In the genomic region with DNA sequence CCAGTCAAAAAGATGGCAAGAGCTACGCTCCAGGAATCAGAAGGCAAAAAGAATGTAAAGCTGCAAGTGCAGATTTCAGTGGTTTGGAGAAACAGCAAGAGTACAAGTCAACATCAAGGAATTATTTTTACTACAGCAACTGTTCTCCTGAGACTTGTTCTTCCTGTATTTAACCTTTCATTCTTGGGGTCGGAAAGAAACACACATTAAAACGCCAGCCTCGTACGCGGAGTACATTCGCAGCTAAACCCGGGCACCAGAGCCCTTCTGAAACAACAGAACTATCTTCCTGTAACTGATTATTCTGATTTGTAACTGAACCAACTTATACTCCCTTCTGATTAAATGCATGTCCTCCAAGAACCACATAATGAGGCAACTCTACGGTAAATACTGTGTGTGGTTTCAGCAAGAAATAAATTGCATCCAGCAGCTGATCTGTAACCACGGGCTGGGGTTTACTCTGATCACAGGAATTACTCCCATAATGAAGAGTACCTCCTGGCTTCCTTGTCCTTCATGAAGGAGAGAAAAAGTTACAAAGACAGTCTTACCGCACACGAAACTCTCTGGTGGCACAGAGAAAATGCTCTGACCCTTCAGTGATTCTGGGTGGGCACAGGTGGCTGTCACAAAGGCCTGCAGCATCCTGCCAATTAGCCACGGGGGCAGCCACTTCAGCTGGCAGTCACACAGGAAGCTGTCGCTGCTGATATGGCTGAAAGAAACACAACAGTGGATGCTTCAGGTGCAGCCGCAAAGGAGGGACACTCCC, we compare ENCODE assay signal across 8 cellular contexts.
DNase-seq lines count a peak whose midpoint lies in the region; ATAC-seq lines count a peak whose summit lies in the region.

No MANE protein-coding gene starts in this region.

- H3K9me3 ChIP-seq in right cardiac atrium (ENCODE audit: control insufficient read depth, low read length), result no peaks in the 10 kb centered on the region

- H3K4me3 Mint-ChIP-seq in activated T-helper 1 cell treated with anti-CD3 and anti-CD28 coated beads, Interleukin-12 subunit alpha, Interleukin-12 subunit beta, Interleukin-2, Interleukin-4 antibody, amounts not matched to agents 30 ng/mL and 10 ng/mL and 1 ng/mL, durations not matched to agents 14 hours and 24 hours and 36 hours, result peak overlapping the region; percentile 1

- H3K27me3 Mint-ChIP-seq in activated T-helper 1 cell treated with anti-CD3 and anti-CD28 coated beads, Interleukin-12 subunit alpha, Interleukin-12 subunit beta, Interleukin-2, Interleukin-4 antibody, amounts not matched to agents 30 ng/mL and 10 ng/mL and 1 ng/mL, durations not matched to agents 14 hours and 24 hours and 36 hours (ENCODE audit: insufficient read depth), result no peaks in the 10 kb centered on the region

- peaks cover 51% of the 10 kb centered on the region for H3K36me3 Mint-ChIP-seq in activated T-helper 1 cell treated with anti-CD3 and anti-CD28 coated beads, Interleukin-12 subunit alpha, Interleukin-12 subunit beta, Interleukin-2, Interleukin-4 antibody, amounts not matched to agents 30 ng/mL and 10 ng/mL and 1 ng/mL, durations not matched to agents 14 hours and 24 hours and 36 hours (ENCODE audit: low read depth)

- H3K4me1 ChIP-seq in right cardiac atrium (ENCODE audit: control insufficient read depth, insufficient read depth, low read length), result peaks cover 8% of the 10 kb centered on the region

- H3K27ac ChIP-seq in right cardiac atrium (ENCODE audit: low read length) (no peak overlapping the region), temporal lobe (ENCODE audit: low read depth, low read length) (peak overlapping the region; percentile 9)

- H3K27ac Mint-ChIP-seq in activated T-helper 1 cell treated with anti-CD3 and anti-CD28 coated beads, Interleukin-12 subunit alpha, Interleukin-12 subunit beta, Interleukin-2, Interleukin-4 antibody, amounts not matched to agents 30 ng/mL and 10 ng/mL and 1 ng/mL, durations not matched to agents 14 hours and 24 hours and 36 hours, result peak overlapping the region; percentile 55

- peaks cover 43% of the 10 kb centered on the region for H3K4me1 Mint-ChIP-seq in activated T-helper 1 cell treated with anti-CD3 and anti-CD28 coated beads, Interleukin-12 subunit alpha, Interleukin-12 subunit beta, Interleukin-2, Interleukin-4 antibody, amounts not matched to agents 30 ng/mL and 10 ng/mL and 1 ng/mL, durations not matched to agents 14 hours and 24 hours and 36 hours (ENCODE audit: low read depth)

- H3K4me3 ChIP-seq in right cardiac atrium (ENCODE audit: low read length), result no peak overlapping the region

- no peaks in the 10 kb centered on the region for H3K9me3 Mint-ChIP-seq in activated T-helper 1 cell treated with anti-CD3 and anti-CD28 coated beads, Interleukin-12 subunit alpha, Interleukin-12 subunit beta, Interleukin-2, Interleukin-4 antibody, amounts not matched to agents 30 ng/mL and 10 ng/mL and 1 ng/mL, durations not matched to agents 14 hours and 24 hours and 36 hours

- WGBS in right cardiac atrium, result 54% methylated on average over 15 of the region's 15 CpGs

- H3K27me3 ChIP-seq in right cardiac atrium (ENCODE audit: control insufficient read depth, insufficient read depth), result no peaks in the 10 kb centered on the region

- ATAC-seq in HG03460 (IDR thresholded peaks at IDR 0.05; ENCODE audit: unreplicated experiment) (peak; percentile 92), right cardiac atrium (peak; percentile 53 to 63)

- intact Hi-C loops in activated T-helper 1 cell treated with anti-CD3 and anti-CD28 coated beads, Interleukin-12 subunit alpha, Interleukin-12 subunit beta, Interleukin-2, Interleukin-4 antibody, amounts not matched to agents 30 ng/mL and 10 ng/mL and 1 ng/mL, durations not matched to agents 14 hours and 24 hours and 36 hours (cut with micrococcal nuclease), result loop anchor here (5.0 kb wide), 1 partner anchor 424 kb away; no protein-coding TSS in a partner anchor
- intact Hi-C loops in right cardiac atrium (cut with DNase I), result no loop called here

- DNase-seq in NCI-H748 (lab: John Stamatoyannopoulos, UW; ENCODE audit: unreplicated experiment), result peak; percentile 49
- no peak for DNase-seq in NCI-H748 treated with DMSO at 0.1 percent for 48 hours (lab: John Stamatoyannopoulos, UW)
- DNase-seq in activated T-helper 1 cell treated with anti-CD3 and anti-CD28 coated beads, Interleukin-12 subunit alpha, Interleukin-12 subunit beta, Interleukin-2, Interleukin-4 antibody, amounts not matched to agents 30 ng/mL and 10 ng/mL and 1 ng/mL, durations not matched to agents 14 hours and 24 hours and 36 hours (ENCODE audit: low spot score), result peak; percentile 25
- no peak for DNase-seq in right cardiac atrium
- DNase-seq in NK-92 treated with Interleukin-12 subunit alpha and Interleukin-12 subunit beta, amount 100 ng/mL, for 24 hours (lab: John Stamatoyannopoulos, UW), result no peak
- no peak for DNase-seq in DMS 273 treated with DMSO at 0.1 percent for 48 hours (lab: John Stamatoyannopoulos, UW)

Comparison
In these comparisons a context has a peak if more than half of its experiments do, and no peak if none do; other contexts are left out.
1. DNase-seq: peak in NCI-H748 (single experiment) and activated T-helper 1 cell treated with anti-CD3 and anti-CD28 coated beads, Interleukin-12 subunit alpha, Interleukin-12 subunit beta, Interleukin-2, Interleukin-4 antibody, amounts not matched to agents 30 ng/mL and 10 ng/mL and 1 ng/mL, durations not matched to agents 14 hours and 24 hours and 36 hours (single experiment); none in NCI-H748 treated with DMSO at 0.1 percent for 48 hours (single experiment), right cardiac atrium (0 of 3), NK-92 treated with Interleukin-12 subunit alpha and Interleukin-12 subunit beta, amount 100 ng/mL, for 24 hours (single experiment) and DMS 273 treated with DMSO at 0.1 percent for 48 hours (single experiment).